In genomic region chr2:207110310-207110709, GRCh38 we compare ENCODE assay signal across 18 cellular contexts. TPM values are rescaled to one million over a fixed set of nuclear protein-coding genes. Genes with fewer than 3 reads are reported as not detected.
A peak's percentile ranks its signal among the peaks of the same experiment; 100 is the strongest.
DNase-seq lines count a peak whose midpoint lies in the region; ATAC-seq and TF ChIP-seq lines count a peak whose summit lies in the region.
"Had no signal": no experiment of that assay in that cellular context is flagged by ENCODE, and none has a peak within 500 bp of the region (broad histone marks: within the 10 kb centered on the region; RNA-seq: fewer than 3 reads in every experiment).

No MANE protein-coding gene starts in this region.

- peaks cover 100% of the 10 kb centered on the region for H3K79me2 ChIP-seq in neural cell (replicated peaks; ENCODE audit: insufficient read depth, low read length)

- H3K4me1 Mint-ChIP-seq in brain: peaks cover 100% of the 10 kb centered on the region

- no peaks in the 10 kb centered on the region for H3K9me3 Mint-ChIP-seq in brain
- H3K9me3 Mint-ChIP-seq: H9 had no signal

- no peak overlapping the region for H3K4me2 ChIP-seq in neural cell (ENCODE audit: low read length)
- H3K4me2 ChIP-seq: SK-N-SH had no signal

- 75 to 76% methylated on average over 7 of the region's 7 CpGs for WGBS in testis, 2 donors

- no peak overlapping the region for H3K4me3 ChIP-seq in NB4 (ENCODE audit: low read depth, low read length)
- peak overlapping the region; percentile 26 for H3K4me3 ChIP-seq in neural cell (ENCODE audit: low read length)
- no peak overlapping the region for H3K4me3 ChIP-seq in testis

- TF ChIP-seq RAD21 in neural cell (conservative IDR thresholded peaks at IDR 0.05): no peak

- H3K9me2 ChIP-seq in neural cell (ENCODE audit: insufficient read depth, low read length): no peaks in the 10 kb centered on the region
- H3K9me2 ChIP-seq: SK-N-SH had no signal

- H3K36me3 Mint-ChIP-seq in brain: peaks cover 35% of the 10 kb centered on the region

- no peaks in the 10 kb centered on the region for H3K27me3 ChIP-seq in neural cell (ENCODE audit: insufficient read depth, low read depth, low read length)
- no peaks in the 10 kb centered on the region for H3K27me3 ChIP-seq in testis

- intact Hi-C loops in testis (cut with DNase I; ENCODE audit: low total_unique reads): no loop called here

- H3K36me3 ChIP-seq in neural cell (ENCODE audit: insufficient read depth, low read length) (no peaks in the 10 kb centered on the region), testis (ENCODE audit: low read depth, missing control alignments) (no peaks in the 10 kb centered on the region)

- peaks cover 39% of the 10 kb centered on the region for H4K20me1 ChIP-seq in neural cell (ENCODE audit: insufficient read depth)

- no peak for ATAC-seq in GM21529 (IDR thresholded peaks at IDR 0.05; ENCODE audit: unreplicated experiment)
- ATAC-seq in HG02885 (IDR thresholded peaks at IDR 0.05; ENCODE audit: poor library complexity, unreplicated experiment): no peak

- no peak for TF ChIP-seq CTCF in NB4 (IDR thresholded peaks at IDR 0.05; ENCODE audit: low read depth, low read length)
- no peak for TF ChIP-seq CTCF in brain (conservative IDR thresholded peaks at IDR 0.05)
- no peak for TF ChIP-seq CTCF in neural cell (IDR thresholded peaks at IDR 0.05; ENCODE audit: poor library complexity, severe bottlenecking)
- no peak for TF ChIP-seq CTCF in testis (IDR thresholded peaks at IDR 0.05)

- H3F3A ChIP-seq in neural cell (ENCODE audit: insufficient read depth, low read length, poor library complexity, severe bottlenecking): no peaks in the 10 kb centered on the region

- no peak overlapping the region for H2AFZ ChIP-seq in neural cell (ENCODE audit: low read depth, low read length)

- DNase-seq in NB4 (ENCODE audit: low read depth) (peak; percentile 57), testis (peak; percentile 46), NCI-H187 (lab: John Stamatoyannopoulos, UW) (no peak)
- DNase-seq: DMS79 treated with DMSO at 0.1 percent for 48 hours; H9; NCI-H1694 treated with DMSO at 0.1 percent for 48 hours; NCI-H2107; NCI-H510A; NCI-H748 treated with DMSO at 0.1 percent for 48 hours; NK-92 treated with Interleukin-12 subunit alpha and Interleukin-12 subunit beta, amount 100 ng/mL, for 24 hours; OCI-M1; SHP77; SK-N-SH had no signal

- no peak for TF ChIP-seq POLR2A in NB4 (IDR thresholded peaks at IDR 0.05; ENCODE audit: extremely low read depth, insufficient read length)
- TF ChIP-seq POLR2A in testis (IDR thresholded peaks at IDR 0.05): no peak

- H3K9me3 ChIP-seq in neural cell (ENCODE audit: low read length) (no peaks in the 10 kb centered on the region), testis (no peaks in the 10 kb centered on the region)
- H3K9me3 ChIP-seq: SK-N-SH had no signal

- peak overlapping the region in 3 of 5 experiments; percentile 22 to 90 (median 55) for H3K27ac Mint-ChIP-seq in brain

- no peaks in the 10 kb centered on the region for H3K4me1 ChIP-seq in testis

- H3K27me3 Mint-ChIP-seq in brain: no peaks in the 10 kb centered on the region

- TF ChIP-seq EP300 in neural cell (conservative IDR thresholded peaks at IDR 0.05; ENCODE audit: poor library complexity, severe bottlenecking): no peak

- H3K4me3 Mint-ChIP-seq in brain: peak overlapping the region in 3 of 5 experiments; percentile 5 to 36 (median 29)
- H3K4me3 Mint-ChIP-seq: H9 had no signal

- H3K9ac ChIP-seq in neural cell (ENCODE audit: low read length): peak overlapping the region; percentile 36
- H3K9ac ChIP-seq: SK-N-SH had no signal

- H3K27ac ChIP-seq in neural cell (ENCODE audit: low read length) (peak overlapping the region; percentile 80), testis (no peak overlapping the region)
- H3K27ac ChIP-seq: C4-2B had no signal

TF ChIP-seq in neural cell, 6 proteins besides CTCF, POLR2A, EP300 and RAD21:
- no peak for TF ChIP-seq MXI1 (conservative IDR thresholded peaks at IDR 0.05; ENCODE audit: poor library complexity, severe bottlenecking)
- no peak for TF ChIP-seq EZH2 (IDR thresholded peaks at IDR 0.05; ENCODE audit: borderline replicate concordance, insufficient read depth, low read length, poor library complexity, severe bottlenecking)

RNA-seq across cellular contexts. Expression of gene KLF7, which starts 55.4 kb away (rescaled TPM):
- polyA plus RNA-seq in brain (ENCODE audit: insufficient read depth, low read depth, low replicate concordance) (11.2 TPM), neural cell (28.1 and 31.5 TPM in 2 replicates), testis (ENCODE audit: insufficient read depth, low read depth, low replicate concordance) (15.1 TPM)
- polyA minus RNA-seq in neural cell: 102 and 141 TPM in 2 replicates
- total RNA-seq in testis: 10 to 100 TPM; 21.1 to 23.2 TPM

Comparison
In these comparisons a context has a peak if more than half of its experiments do, and no peak if none do; other contexts are left out.
1. DNase-seq: peak in NB4 (single experiment) and testis (single experiment); none in NCI-H187 (0 of 2).